21 cellular contexts compared by ENCODE assay signal in the genomic region with DNA sequence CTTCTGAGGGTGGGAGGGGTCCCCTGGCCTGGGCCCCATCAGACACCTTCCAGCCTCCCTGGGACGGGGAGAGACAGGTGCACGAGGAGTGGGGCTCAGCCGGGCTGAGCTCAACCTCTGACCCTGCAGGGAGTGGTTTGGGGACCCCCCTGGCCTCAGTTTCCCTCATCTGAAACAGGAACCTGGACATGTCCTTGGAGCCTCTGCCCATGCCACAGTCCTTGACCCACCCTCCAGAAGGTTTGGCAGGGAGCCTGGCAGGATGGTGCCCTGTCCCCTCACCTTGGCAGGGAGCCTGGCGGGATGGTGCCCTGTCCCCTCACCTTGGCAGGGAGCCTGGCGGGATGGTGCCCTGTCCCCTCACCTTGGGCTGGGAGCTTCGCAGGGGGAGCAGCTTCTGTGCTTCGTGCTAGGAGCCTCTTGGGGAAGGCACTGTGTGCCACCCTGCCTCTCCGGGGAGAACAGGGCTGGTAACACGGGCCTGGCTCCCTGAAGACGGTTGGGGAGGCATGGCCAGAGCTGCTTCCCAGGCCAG.
"Had no signal": no experiment of that assay in that cellular context is flagged by ENCODE, and none has a peak within 500 bp of the region (broad histone marks: within the 10 kb centered on the region; RNA-seq: fewer than 3 reads in every experiment).

No MANE protein-coding gene starts in this region.

- H3K4me3 ChIP-seq: MG63, SK-N-MC had no signal

- H3K27ac ChIP-seq: SK-N-MC, VCaP had no signal

- H3K9me3 ChIP-seq: MG63 had no signal

- DNase-seq: activated CD4-positive, alpha-beta memory T cell treated with anti-CD3 and anti-CD28 coated beads for 36 hours; activated CD4-positive, alpha-beta T cell treated with anti-CD3 and anti-CD28 coated beads, Interleukin-2, amount 10 ng/mL, durations not matched to agents 7 days and 5 days; activated CD4-positive, CD25-positive, alpha-beta regulatory T cell; activated CD8-positive, alpha-beta memory T cell treated with anti-CD3 and anti-CD28 coated beads for 24 hours; activated gamma-delta T cell; activated naive CD4-positive, alpha-beta T cell treated with anti-CD3 and anti-CD28 coated beads for 36 hours; activated T-cell treated with anti-CD3 and anti-CD28 coated beads, Interleukin-2, amount 50 U/mL, for 4 hours; caudate nucleus; MG63; MV-4-11; NCI-H1092 treated with DMSO at 0.1 percent for 48 hours; NCI-H1417 treated with DMSO at 0.1 percent for 48 hours; NCI-H187; NCI-H2081 treated with DMSO at 0.1 percent for 48 hours; NCI-H446; NCI-H524; PC-3; T-cell had no signal

- H3K27me3 ChIP-seq: MG63 had no signal

- H3K36me3 ChIP-seq: MG63 had no signal

- ATAC-seq: activated T-cell treated with anti-CD3 and anti-CD28 coated beads, Interleukin-2, amount 50 U/mL, for 4 hours; activated T-helper 17 cell treated with anti-CD3 and anti-CD28 coated beads, Interleukin-2, amount 50 U/mL, for 72 hours; PC-3; T-cell had no signal
